Comparison of ENCODE assay signal across 8 cellular contexts in genomic region chr7:99498546-99498944, GRCh38. TPM values are rescaled to one million over a fixed set of nuclear protein-coding genes. Genes with fewer than 3 reads are reported as not detected.
DNase-seq lines count a peak whose midpoint lies in the region; ATAC-seq and TF ChIP-seq lines count a peak whose summit lies in the region.

No MANE protein-coding gene starts in this region.

- H3K9me2 ChIP-seq in SU-DHL-6 (replicated peaks; ENCODE audit: insufficient read depth, low read length), result no peaks in the 10 kb centered on the region

- peaks cover 32% of the 10 kb centered on the region for H3F3A ChIP-seq in SU-DHL-6 (ENCODE audit: insufficient read depth)

- DNase-seq in HFFc6 (no peak), fibroblast of villous mesenchyme (ENCODE audit: low read depth) (no peak), cerebellar nuclear complex (lab: John Stamatoyannopoulos, UW) (no peak), hypothalamus (lab: John Stamatoyannopoulos, UW) (no peak), LoVo (ENCODE audit: low spot score) (no peak)

- peak overlapping the region; percentile 89 for H3K4me2 ChIP-seq in SU-DHL-6 (ENCODE audit: low read depth, low read length, poor library complexity, severe bottlenecking)
- H3K4me2 ChIP-seq in skeletal muscle satellite cell (ENCODE audit: low read length), result peak overlapping the region; percentile 83

- H3K36me3 Mint-ChIP-seq in HFFc6 (ENCODE audit: low read depth), result peaks cover 59% of the 10 kb centered on the region

- H4K20me1 ChIP-seq in SU-DHL-6 (ENCODE audit: low read depth, low read length), result peaks cover 6% of the 10 kb centered on the region; the same call in 1 of the 2 replicates

- peaks cover 31% of the 10 kb centered on the region for H3K9me3 Mint-ChIP-seq in HFFc6

- peaks cover 73% of the 10 kb centered on the region for H3K79me2 ChIP-seq in SU-DHL-6 (ENCODE audit: insufficient read depth, low read length)

- peak overlapping the region; percentile 98 for H3K27ac Mint-ChIP-seq in HFFc6

- H3K36me3 ChIP-seq in SU-DHL-6 (ENCODE audit: low read length) (peaks cover 15% of the 10 kb centered on the region), skeletal muscle satellite cell (ENCODE audit: insufficient read depth, low read length) (peaks cover 27% of the 10 kb centered on the region)

- peak overlapping the region; percentile 98 for H3K4me3 Mint-ChIP-seq in HFFc6

- peaks cover 9% of the 10 kb centered on the region; the same call in 1 of the 2 replicates for H3K9me3 ChIP-seq in SU-DHL-6 (ENCODE audit: insufficient read depth, low read length)
- H3K9me3 ChIP-seq in skeletal muscle satellite cell (replicated peaks; ENCODE audit: low read length), result peaks cover 10% of the 10 kb centered on the region

- H3K9ac ChIP-seq in SU-DHL-6 (ENCODE audit: low read length) (peak overlapping the region; percentile 77), skeletal muscle satellite cell (ENCODE audit: low read depth, low read length) (peak overlapping the region; percentile 95)

- TF ChIP-seq CTCF in HFFc6 (IDR thresholded peaks at IDR 0.05), result no peak
- TF ChIP-seq CTCF in SU-DHL-6 (IDR thresholded peaks at IDR 0.05; ENCODE audit: insufficient read depth, low read length, poor library complexity, severe bottlenecking), result no peak
- no peak for TF ChIP-seq CTCF in fibroblast of villous mesenchyme (IDR thresholded peaks at IDR 0.05; ENCODE audit: insufficient read depth, low read depth, low read length)

- no peak overlapping the region for H2AFZ ChIP-seq in SU-DHL-6 (ENCODE audit: low read depth, low read length, severe bottlenecking)

- no peaks in the 10 kb centered on the region for H3K27me3 ChIP-seq in SU-DHL-6 (ENCODE audit: low read length)
- no peaks in the 10 kb centered on the region for H3K27me3 ChIP-seq in skeletal muscle satellite cell (ENCODE audit: control insufficient read depth, insufficient read depth, low read length)

- ATAC-seq in HG03457 (IDR thresholded peaks at IDR 0.05; ENCODE audit: unreplicated experiment), result no peak

- peaks cover 10% of the 10 kb centered on the region for H3K4me1 ChIP-seq in skeletal muscle satellite cell (ENCODE audit: control insufficient read depth, insufficient read depth, low read length)

- peaks cover 28% of the 10 kb centered on the region for H3K4me1 Mint-ChIP-seq in HFFc6 (ENCODE audit: low read depth)

- peak overlapping the region; percentile 59 for H3K27ac ChIP-seq in SU-DHL-6 (ENCODE audit: low read depth, low read length)

- peaks cover 3% of the 10 kb centered on the region; the same call in 1 of the 2 replicates for H3K27me3 Mint-ChIP-seq in HFFc6 (ENCODE audit: insufficient read depth)

- peak overlapping the region; percentile 82 for H3K4me3 ChIP-seq in SU-DHL-6 (ENCODE audit: insufficient read depth, low read length, poor library complexity, severe bottlenecking)
- peak overlapping the region; percentile 90 for H3K4me3 ChIP-seq in fibroblast of villous mesenchyme (ENCODE audit: low read depth, low read length)
- H3K4me3 ChIP-seq in skeletal muscle satellite cell (ENCODE audit: low read length), result peak overlapping the region; percentile 85

RNA-seq across cellular contexts. Expression of gene ZNF394, which starts 1.5 kb away (rescaled TPM):
- total RNA-seq in HFFc6 (2021; fragmentation: NEBNext Ultra II Directional; extraction: Animal tissue kit (Norgen Biotek cat#: 25700)), result 10 to 100 TPM; 12.7 to 15.1 (median 14.4) TPM
- 22.5 and 30.2 TPM in 2 replicates for total RNA-seq in fibroblast of villous mesenchyme
- 19.2 and 24.3 TPM in 2 replicates for total RNA-seq in skeletal muscle satellite cell (2012; rRNA removed)

RNA-seq across cellular contexts. Expression of gene ZKSCAN5, which starts 5.9 kb away (rescaled TPM):
- 10 to 100 TPM in 5 of 6 experiments, 1 to 10 TPM in 1; 10.0 to 12.8 (median 11.3) TPM for total RNA-seq in HFFc6 (2021; fragmentation: NEBNext Ultra II Directional; extraction: Animal tissue kit (Norgen Biotek cat#: 25700))
- total RNA-seq in fibroblast of villous mesenchyme, result 11.6 and 17.7 TPM in 2 replicates
- total RNA-seq in skeletal muscle satellite cell (2012; rRNA removed), result 7.9 and 11.2 TPM in 2 replicates

RNA-seq across cellular contexts. Expression of gene ZNF789, which starts 25.9 kb away (rescaled TPM):
- 1 to 10 TPM; 5.2 to 6.4 (median 5.6) TPM for total RNA-seq in HFFc6 (2021; fragmentation: NEBNext Ultra II Directional; extraction: Animal tissue kit (Norgen Biotek cat#: 25700))
- 9.3 and 11.7 TPM in 2 replicates for total RNA-seq in fibroblast of villous mesenchyme
- 4.8 and 5.8 TPM in 2 replicates for total RNA-seq in skeletal muscle satellite cell (2012; rRNA removed)

RNA-seq across cellular contexts. Expression of gene ATP5MF, which starts 32.6 kb away (rescaled TPM):
- total RNA-seq in HFFc6 (2021; fragmentation: NEBNext Ultra II Directional; extraction: Animal tissue kit (Norgen Biotek cat#: 25700)), result 100 to 1,000 TPM; 388 to 466 (median 440) TPM
- 190 and 573 TPM in 2 replicates for total RNA-seq in fibroblast of villous mesenchyme
- total RNA-seq in skeletal muscle satellite cell (2012; rRNA removed), result 306 and 312 TPM in 2 replicates

RNA-seq across cellular contexts. Expression of gene FAM200A, which starts 53.4 kb away (rescaled TPM):
- total RNA-seq in HFFc6 (2021; fragmentation: NEBNext Ultra II Directional; extraction: Animal tissue kit (Norgen Biotek cat#: 25700)), result 1 to 10 TPM; 3.6 to 5.5 (median 5.3) TPM
- total RNA-seq in fibroblast of villous mesenchyme, result 5.5 and 9.5 TPM in 2 replicates
- 8.1 and 9.6 TPM in 2 replicates for total RNA-seq in skeletal muscle satellite cell (2012; rRNA removed)
